Comparison of ENCODE assay signal across 8 cellular contexts in the genomic region with DNA sequence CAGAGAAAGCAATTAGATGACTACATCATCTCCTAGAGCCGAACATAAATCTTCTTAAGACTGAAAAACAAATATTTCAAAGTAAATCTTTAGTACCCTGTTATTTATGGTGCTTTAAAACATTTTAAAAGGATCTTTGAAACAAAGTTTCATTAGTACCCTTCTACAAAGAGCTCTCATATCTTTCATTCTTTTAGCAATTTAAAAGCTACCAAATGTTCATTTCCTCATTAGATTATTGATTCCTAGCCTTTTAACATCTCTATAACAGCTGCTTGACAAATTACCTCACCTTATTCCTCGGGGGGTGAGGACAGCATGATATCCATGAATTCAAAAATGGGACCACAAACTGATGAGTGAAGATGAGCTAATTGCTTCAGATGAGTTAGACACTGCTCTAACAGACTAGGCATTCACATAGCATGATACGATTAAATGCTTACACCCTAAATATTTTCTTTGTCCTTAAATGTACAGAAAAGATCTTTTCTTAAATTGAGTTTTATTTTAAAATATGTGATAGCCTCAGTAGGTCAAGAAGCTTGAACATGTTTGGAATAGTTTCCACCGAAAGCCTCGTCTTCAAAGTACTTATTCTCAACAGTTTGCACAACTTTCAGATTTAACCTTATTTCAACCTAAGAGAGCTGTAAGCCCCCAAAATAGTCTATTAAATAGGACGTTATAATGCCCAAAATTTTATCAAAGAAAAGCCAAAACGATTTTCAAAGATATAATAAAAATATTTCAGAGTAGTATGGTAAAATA. TPM values are rescaled to one million over a fixed set of nuclear protein-coding genes. Genes with fewer than 3 reads are reported as not detected.
A peak's percentile ranks its signal among the peaks of the same experiment; 100 is the strongest.
DNase-seq lines count a peak whose midpoint lies in the region; ATAC-seq and TF ChIP-seq lines count a peak whose summit lies in the region.

No MANE protein-coding gene starts in this region.

- H3K4me1 ChIP-seq in tibial artery: peaks cover 0 to 46% (median 18%) of the 10 kb centered on the region in 4 donors
- peaks cover 17 to 35% of the 10 kb centered on the region in 2 donors for H3K4me1 ChIP-seq in adrenal gland (replicated peaks in 1 of 2)

- peaks cover 2% of the 10 kb centered on the region for H3K36me3 Mint-ChIP-seq in activated T-cell treated with anti-CD3 and anti-CD28 coated beads, Interleukin-2, amount 50 U/mL, for 4 hours (ENCODE audit: insufficient read depth)
- peaks cover 14% of the 10 kb centered on the region for H3K36me3 Mint-ChIP-seq in activated B cell treated with CpG ODN at 0.5 μM for 24 hours (ENCODE audit: low read depth)

- H3K4me1 Mint-ChIP-seq in activated T-cell treated with anti-CD3 and anti-CD28 coated beads, Interleukin-2, amount 50 U/mL, for 4 hours (ENCODE audit: low read depth): peaks cover 49% of the 10 kb centered on the region
- peaks cover 49% of the 10 kb centered on the region for H3K4me1 Mint-ChIP-seq in activated B cell treated with CpG ODN at 0.5 μM for 24 hours

- CTCF ChIA-PET in activated B cell treated with CpG ODN at 0.5 μM for 24 hours (lab: Charles Lee): interaction anchor here (1.6 to 4.7 kb wide), 4 partner anchors 14 to 160 kb away, joined by 5 to 53 read pairs (median 30); partner anchors contain the start of gene TP53I3

- no peaks in the 10 kb centered on the region for H3K27me3 Mint-ChIP-seq in activated T-cell treated with anti-CD3 and anti-CD28 coated beads, Interleukin-2, amount 50 U/mL, for 4 hours (ENCODE audit: low read depth)
- no peaks in the 10 kb centered on the region for H3K27me3 Mint-ChIP-seq in activated B cell treated with CpG ODN at 0.5 μM for 24 hours

- H3K27me3 ChIP-seq in tibial artery: no peaks in the 10 kb centered on the region
- no peaks in the 10 kb centered on the region for H3K27me3 ChIP-seq in adrenal gland

- H3K36me3 ChIP-seq in tibial artery (no peaks in the 10 kb centered on the region), adrenal gland (replicated peaks in 1 of 2) (no peaks in the 10 kb centered on the region)

- H3K27ac ChIP-seq in tibial artery (peak overlapping the region; percentile 89 to 99), adrenal gland (peak overlapping the region in 1 of 5 donors; percentile 97)

- no peaks in the 10 kb centered on the region for H3K9me3 ChIP-seq in tibial artery
- no peaks in the 10 kb centered on the region for H3K9me3 ChIP-seq in adrenal gland (replicated peaks in 1 of 3)

- no peak for TF ChIP-seq CTCF in activated B cell treated with CpG ODN at 0.5 μM for 24 hours (IDR thresholded peaks at IDR 0.05)
- TF ChIP-seq CTCF in tibial artery (IDR thresholded peaks at IDR 0.05): no peak
- TF ChIP-seq CTCF in adrenal gland (IDR thresholded peaks at IDR 0.05): no peak

- no peak overlapping the region for H3K27ac Mint-ChIP-seq in activated B cell treated with CpG ODN at 0.5 μM for 24 hours

- POLR2A ChIA-PET in activated B cell treated with CpG ODN at 0.5 μM for 24 hours (lab: Charles Lee): interaction anchor here (0.5 to 5.9 kb wide), 10 partner anchors 9 to 159 kb away, joined by 3 to 111 read pairs (median 20); partner anchors contain the start of genes SF3B6, TP53I3 and WDCP

- no peak for DNase-seq in activated T-cell treated with anti-CD3 and anti-CD28 coated beads, Interleukin-2, amount 50 U/mL, for 4 hours
- DNase-seq in activated T-cell treated with anti-CD3 and anti-CD28 coated beads, Interleukin-2, amount 50 U/mL, for 1 hour: no peak
- DNase-seq in activated B cell treated with CpG ODN at 0.5 μM for 24 hours (no peak), iris pigment epithelial cell (ENCODE audit: low read depth) (peak; percentile 51), tibial artery (no peak), adrenal gland (no peak), kidney tubule cell (ENCODE audit: low spot score) (no peak)

- TF ChIP-seq POLR2A in adrenal gland (IDR thresholded peaks at IDR 0.05): no peak

- peak overlapping the region; percentile 71 to 94 for H3K4me3 ChIP-seq in tibial artery
- H3K4me3 ChIP-seq in adrenal gland: peak overlapping the region in 1 of 4 donors; percentile 95

- WGBS in adrenal gland, 4 donors: 20 to 29% (median 27%) methylated on average over 7 of the region's 7 CpGs

- no peaks in the 10 kb centered on the region for H3K9me3 Mint-ChIP-seq in activated T-cell treated with anti-CD3 and anti-CD28 coated beads, Interleukin-2, amount 50 U/mL, for 4 hours
- H3K9me3 Mint-ChIP-seq in activated B cell treated with CpG ODN at 0.5 μM for 24 hours: no peaks in the 10 kb centered on the region

- no peak for ATAC-seq in activated T-cell treated with anti-CD3 and anti-CD28 coated beads, Interleukin-2, amount 50 U/mL, for 4 hours
- ATAC-seq in activated B cell treated with CpG ODN at 0.5 μM for 24 hours (ENCODE audit: low read depth) (no peak), GM18868 (IDR thresholded peaks at IDR 0.05; ENCODE audit: unreplicated experiment) (no peak)

- intact Hi-C loops in activated B cell treated with CpG ODN at 0.5 μM for 24 hours (cut with micrococcal nuclease): loop anchor here (10.0 kb wide), 3 partner anchors 50 to 1950 kb away; partner anchors contain the start of genes ASXL2 and ITSN2
- intact Hi-C loops in tibial artery (cut with DNase I; ENCODE audit: low total_unique reads): loop anchor here (5.0 kb wide), 1 partner anchor 158 kb away; the partner anchor contains the start of gene TP53I3
- intact Hi-C loops in adrenal gland (cut with DNase I): loop anchor here (5.0 to 10.0 kb wide), 2 partner anchors 150 to 153 kb away; partner anchors contain the start of gene SF3B6 (in 2 of the 2)

- peak overlapping the region; percentile 94 for H3K4me3 Mint-ChIP-seq in activated T-cell treated with anti-CD3 and anti-CD28 coated beads, Interleukin-2, amount 50 U/mL, for 4 hours
- H3K4me3 Mint-ChIP-seq in activated B cell treated with CpG ODN at 0.5 μM for 24 hours: peak overlapping the region; percentile 97

RNA-seq across cellular contexts. Expression of gene ATAD2B, which starts 2.1 kb away (rescaled TPM):
- total RNA-seq in activated T-cell treated with anti-CD3 and anti-CD28 coated beads, Interleukin-2, amount 50 U/mL, for 4 hours: 10 to 100 TPM; 12.5 to 15.4 (median 13.2) TPM
- 64.5 and 85.5 TPM in 2 replicates for total RNA-seq in activated B cell treated with CpG ODN at 0.5 μM for 24 hours
- total RNA-seq in adrenal gland: 10 to 100 TPM in 7 of 8 donors, 1 to 10 TPM in 1; 3.4 to 26.7 (median 16.0) TPM
- polyA plus RNA-seq in adrenal gland: 1 to 10 TPM; 4.1 to 6.4 (median 5.9) TPM

RNA-seq across cellular contexts. Expression of gene UBXN2A, which starts 15.5 kb away (rescaled TPM):
- 10 to 100 TPM in 1 of 3 donors, 1 to 10 TPM in 2; 9.8 to 11.0 (median 9.9) TPM for total RNA-seq in activated T-cell treated with anti-CD3 and anti-CD28 coated beads, Interleukin-2, amount 50 U/mL, for 4 hours
- 9.4 and 12.8 TPM in 2 replicates for total RNA-seq in activated B cell treated with CpG ODN at 0.5 μM for 24 hours
- 10 to 100 TPM in 5 of 8 donors, 1 to 10 TPM in 3; 6.2 to 17.3 (median 12.4) TPM for total RNA-seq in adrenal gland
- 10 to 100 TPM in 1 of 3 donors, 1 to 10 TPM in 2; 5.4 to 11.4 (median 5.4) TPM for polyA plus RNA-seq in adrenal gland
